22 cellular contexts compared by ENCODE assay signal in genomic region chrX:113330416-113330815, GRCh38.
"Had no signal": no experiment of that assay in that cellular context is flagged by ENCODE, and none has a peak within 500 bp of the region (broad histone marks: within the 10 kb centered on the region; RNA-seq: fewer than 3 reads in every experiment).

No MANE protein-coding gene starts in this region.

- H3K9me3 ChIP-seq: ascending aorta, esophagus muscularis mucosa, gastroesophageal sphincter, neutrophil, right lobe of liver, uterus had no signal

- H3K4me1 ChIP-seq: ascending aorta, esophagus muscularis mucosa, gastroesophageal sphincter, right lobe of liver, uterus had no signal

- ATAC-seq: activated T-cell treated with anti-CD3 and anti-CD28 coated beads, Interleukin-2, amount 50 U/mL, for 72 hours; gastroesophageal sphincter; left cardiac atrium; right lobe of liver; stimulated activated effector memory CD8-positive, alpha-beta T cell treated with anti-CD3 and anti-CD28 coated beads, Interleukin-12 subunit alpha, Interleukin-12 subunit beta, amount 100 ng/mL, for 72 hours had no signal

- H3K27me3 ChIP-seq: ascending aorta, gastroesophageal sphincter, neutrophil, right lobe of liver, uterus had no signal

- H3K27ac ChIP-seq: ascending aorta, esophagus muscularis mucosa, gastroesophageal sphincter, neutrophil, right lobe of liver, skin epidermis, uterus had no signal

- H3K4me3 ChIP-seq: ascending aorta, esophagus muscularis mucosa, gastroesophageal sphincter, right lobe of liver, skin epidermis, uterus had no signal

- DNase-seq: activated CD4-positive, alpha-beta T cell treated with anti-CD3 and anti-CD28 coated beads for 4 hours; activated CD4-positive, alpha-beta T cell treated with anti-CD3 and anti-CD28 coated beads, Interleukin-2, amount 50 U/mL, for 4 hours; activated CD4-positive, CD25-positive, alpha-beta regulatory T cell; activated naive CD4-positive, alpha-beta T cell; activated naive CD8-positive, alpha-beta T cell treated with anti-CD3 and anti-CD28 coated beads for 36 hours; activated T-cell treated with anti-CD3 and anti-CD28 coated beads for 4 hours; activated T-cell treated with anti-CD3 and anti-CD28 coated beads, Interleukin-2, amount 50 U/mL, for 72 hours; hippocampal formation; left cardiac atrium; naive B cell; nephron progenitor cell; right lobe of liver; stimulated activated CD4-positive, alpha-beta T cell treated with anti-CD3 and anti-CD28 coated beads, Interleukin-12 subunit alpha, Interleukin-12 subunit beta, amount 100 ng/mL, for 4 hours; stimulated activated CD4-positive, alpha-beta T cell treated with anti-CD3 and anti-CD28 coated beads, Interleukin-4, amount 100 ng/mL, for 1 hour; substantia nigra; uterus had no signal

- H3K36me3 ChIP-seq: ascending aorta, esophagus muscularis mucosa, gastroesophageal sphincter, neutrophil, right lobe of liver, uterus had no signal
